8 cellular contexts compared by ENCODE assay signal in the genomic region with DNA sequence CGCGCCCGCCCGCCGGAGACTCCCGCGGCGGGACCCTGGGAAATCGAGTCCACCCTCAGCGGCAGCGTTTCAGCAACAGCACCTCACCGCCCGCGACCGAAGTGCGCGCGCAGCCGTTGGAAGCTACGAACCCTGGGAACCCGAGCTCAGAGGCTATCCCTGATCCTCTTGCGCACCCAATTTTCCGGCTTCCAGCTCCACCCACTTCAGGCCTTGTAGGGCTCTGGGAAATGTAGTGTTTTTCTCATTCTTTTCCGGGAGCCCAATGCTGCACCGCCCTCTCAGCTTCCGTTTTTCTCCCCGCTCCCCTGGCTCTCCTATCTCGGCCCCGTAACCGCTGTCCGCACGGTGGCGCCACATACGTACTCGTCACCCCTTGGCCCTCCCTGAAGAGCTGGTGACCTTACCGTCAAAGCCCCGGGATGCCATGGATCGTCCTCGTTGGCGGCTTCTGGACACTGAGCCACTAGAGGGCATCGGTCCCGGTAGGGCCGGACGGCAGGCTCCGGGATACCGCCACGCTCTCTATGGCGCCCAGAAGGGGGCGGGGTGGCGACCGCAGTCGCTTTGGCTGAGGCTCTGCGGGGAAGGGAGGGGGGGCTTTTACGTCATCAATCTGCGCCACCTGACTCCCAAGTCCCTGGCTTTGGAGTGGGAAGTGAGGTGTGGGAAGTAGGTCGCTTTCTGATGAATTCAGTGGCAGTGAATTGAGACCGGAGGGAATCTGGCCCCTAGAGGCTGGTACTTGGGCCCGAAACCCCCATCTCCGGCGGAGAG. TPM values are rescaled to one million over a fixed set of nuclear protein-coding genes. Genes with fewer than 3 reads are reported as not detected.
DNase-seq lines count a peak whose midpoint lies in the region; ATAC-seq and TF ChIP-seq lines count a peak whose summit lies in the region.

Gene ODR4, plus strand, starts transcription at position 687 of the 777 bp plus-strand sequence. CDS start 3,948 bp downstream, outside the sequence.
Gene TPR, minus strand, starts transcription at position 102 of the 777 bp plus-strand sequence. CDS start 225 bp downstream, outside the sequence.

- no peaks in the 10 kb centered on the region for H3K36me3 ChIP-seq in kidney epithelial cell (ENCODE audit: control insufficient read depth, insufficient read depth, low read length)

- H3K27me3 ChIP-seq in kidney epithelial cell (ENCODE audit: control insufficient read depth, insufficient read depth, low read length) = no peaks in the 10 kb centered on the region

- peak within 1 kb of the TSS; percentile 88 for H3K4me3 ChIP-seq in choroid plexus epithelial cell (ENCODE audit: low read depth, low read length)
- peak within 1 kb of the TSS; percentile 98 for H3K4me3 ChIP-seq in kidney epithelial cell (ENCODE audit: low read depth, low read length)

- ATAC-seq in GM19043 (IDR thresholded peaks at IDR 0.05; ENCODE audit: low read depth, unreplicated experiment) (peak; percentile 82), HG03432 (IDR thresholded peaks at IDR 0.05; ENCODE audit: unreplicated experiment) (peak; percentile 84)

- DNase-seq in AML-193 (lab: John Stamatoyannopoulos, UW) (peak; percentile 97 to 98), NCI-H510A (lab: John Stamatoyannopoulos, UW) (peak; percentile 98), choroid plexus epithelial cell (ENCODE audit: low read depth) (peak; percentile 100), kidney epithelial cell (ENCODE audit: low read depth) (peak; percentile 97)
- DNase-seq in activated CD4-positive, alpha-beta T cell treated with anti-CD3 and anti-CD28 coated beads for 24 hours (ENCODE audit: low read depth in 2 of 2) = peak; percentile 91 to 94
- DNase-seq in stimulated activated CD4-positive, alpha-beta T cell treated with anti-CD3 and anti-CD28 coated beads, Interleukin-1b, Interleukin-23, amount 100 ng/mL, for 1 hour (ENCODE audit: low read depth in 2 of 2) = peak; percentile 88 to 92

- TF ChIP-seq CTCF in choroid plexus epithelial cell (conservative IDR thresholded peaks at IDR 0.05; ENCODE audit: low read depth, low read length) (peak; percentile 84), kidney epithelial cell (IDR thresholded peaks at IDR 0.05; ENCODE audit: insufficient read depth, low read length, poor library complexity, severe bottlenecking) (peak; percentile 90)

RNA-seq across cellular contexts. Expression of gene ODR4, which starts in this region (rescaled TPM):
- 13.2 and 24.8 TPM in 2 replicates for total RNA-seq in kidney epithelial cell

RNA-seq across cellular contexts. Expression of gene TPR, which starts in this region (rescaled TPM):
- 43.1 and 77.8 TPM in 2 replicates for total RNA-seq in kidney epithelial cell

Comparison
In these comparisons a context has a peak if more than half of its experiments do, and no peak if none do; other contexts are left out.
1. Peak in every context shown above with its lines: DNase-seq, ATAC-seq and H3K4me3 ChIP-seq.